Comparison of ENCODE assay signal across 8 cellular contexts in genomic region chr2:175181877-175182308, GRCh38. TPM values are rescaled to one million over a fixed set of nuclear protein-coding genes. Genes with fewer than 3 reads are reported as not detected.
DNase-seq lines count a peak whose midpoint lies in the region; ATAC-seq and TF ChIP-seq lines count a peak whose summit lies in the region.

No MANE protein-coding gene starts in this region.

- TF ChIP-seq CTCF in kidney epithelial cell (IDR thresholded peaks at IDR 0.05; ENCODE audit: insufficient read depth, low read length, poor library complexity, severe bottlenecking): no peak
- no peak for TF ChIP-seq CTCF in thoracic aorta (IDR thresholded peaks at IDR 0.05)

- ATAC-seq in activated CD8-positive, alpha-beta memory T cell treated with anti-CD3 and anti-CD28 coated beads, Interleukin-2, amount 10 ng/mL, durations not matched to agents 7 days and 5 days: no peak
- no peak for ATAC-seq in activated naive CD4-positive, alpha-beta T cell treated with anti-CD3 and anti-CD28 coated beads, Interleukin-2, amount 50 U/mL, for 72 hours
- ATAC-seq in thoracic aorta (ENCODE audit: insufficient number of reproducible peaks, low FRiP score, low read depth) (no peak), GM19397 (IDR thresholded peaks at IDR 0.05; ENCODE audit: unreplicated experiment) (no peak)

- peak overlapping the region; percentile 95 for H3K27ac Mint-ChIP-seq in activated CD8-positive, alpha-beta memory T cell treated with anti-CD3 and anti-CD28 coated beads, Interleukin-2, amount 10 ng/mL, durations not matched to agents 7 days and 5 days
- H3K27ac Mint-ChIP-seq in activated naive CD4-positive, alpha-beta T cell treated with anti-CD3 and anti-CD28 coated beads, Interleukin-2, amount 50 U/mL, for 72 hours: peak overlapping the region; percentile 91 to 94

- no peaks in the 10 kb centered on the region for H3K27me3 Mint-ChIP-seq in activated CD8-positive, alpha-beta memory T cell treated with anti-CD3 and anti-CD28 coated beads, Interleukin-2, amount 10 ng/mL, durations not matched to agents 7 days and 5 days

- peaks cover 2% of the 10 kb centered on the region for H3K9me3 Mint-ChIP-seq in activated CD8-positive, alpha-beta memory T cell treated with anti-CD3 and anti-CD28 coated beads, Interleukin-2, amount 10 ng/mL, durations not matched to agents 7 days and 5 days (ENCODE audit: low read depth)
- peaks cover 5% of the 10 kb centered on the region in 2 donors for H3K9me3 Mint-ChIP-seq in activated naive CD4-positive, alpha-beta T cell treated with anti-CD3 and anti-CD28 coated beads, Interleukin-2, amount 50 U/mL, for 72 hours

- H3K36me3 ChIP-seq in kidney epithelial cell (ENCODE audit: control insufficient read depth, insufficient read depth, low read length) (no peaks in the 10 kb centered on the region), thoracic aorta (peaks cover 13% of the 10 kb centered on the region)

- no peak for DNase-seq in activated CD8-positive, alpha-beta memory T cell treated with anti-CD3 and anti-CD28 coated beads, Interleukin-2, amount 10 ng/mL, durations not matched to agents 7 days and 5 days
- DNase-seq in activated CD8-positive, alpha-beta memory T cell treated with anti-CD3 and anti-CD28 coated beads, Interleukin-2, amount 50 U/mL, for 4 hours: no peak
- DNase-seq in activated naive CD4-positive, alpha-beta T cell treated with anti-CD3 and anti-CD28 coated beads, Interleukin-2, amount 50 U/mL, for 72 hours (ENCODE audit: low spot score in 2 of 2): no peak
- no peak for DNase-seq in kidney epithelial cell (ENCODE audit: low read depth)
- no peak for DNase-seq in thoracic aorta (ENCODE audit: low spot score)
- no peak for DNase-seq in GF-D8 (lab: John Stamatoyannopoulos, UW)
- no peak for DNase-seq in NCI-H2171 treated with DMSO at 0.1 percent for 48 hours (lab: John Stamatoyannopoulos, UW)

- H3K4me1 ChIP-seq in thoracic aorta (ENCODE audit: control insufficient read depth in 1 of 2, low read depth in 2 of 2): peaks cover 0 to 5% of the 10 kb centered on the region in 2 donors

- peaks cover 35% of the 10 kb centered on the region for H3K4me1 Mint-ChIP-seq in activated CD8-positive, alpha-beta memory T cell treated with anti-CD3 and anti-CD28 coated beads, Interleukin-2, amount 10 ng/mL, durations not matched to agents 7 days and 5 days

- H3K36me3 Mint-ChIP-seq in activated CD8-positive, alpha-beta memory T cell treated with anti-CD3 and anti-CD28 coated beads, Interleukin-2, amount 10 ng/mL, durations not matched to agents 7 days and 5 days: peaks cover 30% of the 10 kb centered on the region
- peaks cover 28 to 53% of the 10 kb centered on the region in 2 donors for H3K36me3 Mint-ChIP-seq in activated naive CD4-positive, alpha-beta T cell treated with anti-CD3 and anti-CD28 coated beads, Interleukin-2, amount 50 U/mL, for 72 hours

- CTCF ChIA-PET in activated CD8-positive, alpha-beta memory T cell treated with anti-CD3 and anti-CD28 coated beads, Interleukin-2, amount 10 ng/mL, durations not matched to agents 7 days and 5 days (lab: Charles Lee): interaction anchor here (0.8 kb wide), 1 partner anchor 13 kb away, joined by 4 read pairs; no protein-coding TSS in a partner anchor

- peak overlapping the region; percentile 88 for H3K4me3 ChIP-seq in kidney epithelial cell (ENCODE audit: low read depth, low read length)
- peak overlapping the region; percentile 86 for H3K4me3 ChIP-seq in thoracic aorta

- H3K4me3 Mint-ChIP-seq in activated CD8-positive, alpha-beta memory T cell treated with anti-CD3 and anti-CD28 coated beads, Interleukin-2, amount 10 ng/mL, durations not matched to agents 7 days and 5 days: peak overlapping the region; percentile 97

- H3K27ac ChIP-seq in thoracic aorta: peak overlapping the region; percentile 68 to 71

- no peaks in the 10 kb centered on the region for H3K9me3 ChIP-seq in thoracic aorta

- H3K27me3 ChIP-seq in kidney epithelial cell (ENCODE audit: control insufficient read depth, insufficient read depth, low read length) (no peaks in the 10 kb centered on the region), thoracic aorta (replicated peaks; ENCODE audit: insufficient read depth) (no peaks in the 10 kb centered on the region)

RNA-seq across cellular contexts. Expression of gene ATP5MC3, which starts 0.4 kb away (rescaled TPM):
- total RNA-seq in activated CD8-positive, alpha-beta memory T cell treated with anti-CD3 and anti-CD28 coated beads, Interleukin-2, amount 10 ng/mL, durations not matched to agents 7 days and 5 days: 100 to 1,000 TPM; 240 to 332 TPM
- total RNA-seq in activated naive CD4-positive, alpha-beta T cell treated with anti-CD3 and anti-CD28 coated beads, Interleukin-2, amount 50 U/mL, for 72 hours: 100 to 1,000 TPM; 317 to 414 TPM
- 137 and 159 TPM in 2 replicates for total RNA-seq in kidney epithelial cell
- 10 to 100 TPM; 48.1 to 74.5 TPM for total RNA-seq in thoracic aorta

RNA-seq across cellular contexts. Expression of gene ATF2, which starts 13.9 kb away (rescaled TPM):
- 10 to 100 TPM; 58.4 to 62.4 TPM for total RNA-seq in activated CD8-positive, alpha-beta memory T cell treated with anti-CD3 and anti-CD28 coated beads, Interleukin-2, amount 10 ng/mL, durations not matched to agents 7 days and 5 days
- 10 to 100 TPM; 61.3 to 77.3 TPM for total RNA-seq in activated naive CD4-positive, alpha-beta T cell treated with anti-CD3 and anti-CD28 coated beads, Interleukin-2, amount 50 U/mL, for 72 hours
- 35.1 and 38.9 TPM in 2 replicates for total RNA-seq in kidney epithelial cell
- total RNA-seq in thoracic aorta: 10 to 100 TPM; 58.9 to 62.6 TPM
